15 cellular contexts compared by ENCODE assay signal in genomic region chr5:138760448-138761110, GRCh38. TPM values are rescaled to one million over a fixed set of nuclear protein-coding genes. Genes with fewer than 3 reads are reported as not detected.
DNase-seq lines count a peak whose midpoint lies in the region; ATAC-seq, FAIRE-seq and TF ChIP-seq lines count a peak whose summit lies in the region.
"Had no signal": no experiment of that assay in that cellular context is flagged by ENCODE, and none has a peak within 500 bp of the region (broad histone marks: within the 10 kb centered on the region; RNA-seq: fewer than 3 reads in every experiment).

No MANE protein-coding gene starts in this region.

- H3K9me3 ChIP-seq in GM23248 (ENCODE audit: low read depth) = no peaks in the 10 kb centered on the region
- no peaks in the 10 kb centered on the region for H3K9me3 ChIP-seq in astrocyte (ENCODE audit: insufficient read depth, low read depth, low read length)
- H3K9me3 ChIP-seq: tibial artery had no signal

- H3K9me2 ChIP-seq in GM23248 (ENCODE audit: insufficient read depth) = no peaks in the 10 kb centered on the region

- H3F3A ChIP-seq in GM23248 (ENCODE audit: insufficient read depth) = peaks cover 22% of the 10 kb centered on the region; the same call in 1 of the 2 replicates

- H4K20me1 ChIP-seq in GM23248 (ENCODE audit: insufficient read depth) (peaks cover 18% of the 10 kb centered on the region; the same call in 1 of the 2 replicates), astrocyte (ENCODE audit: insufficient read depth, low read length) (peaks cover 90% of the 10 kb centered on the region)

- FAIRE-seq in astrocyte (lab: Jason Lieb, UNC) = no peak

- 62 to 64% methylated on average over 11 of the region's 11 CpGs for WGBS in GM23248 (ENCODE audit: low coverage in 1 of 2, low lambda C conversion rate in 2 of 2, missing lambda C conversion rate in 2 of 2), 2 experiments

- H3K27ac Mint-ChIP-seq in T-helper 2 cell treated with Interferon-gamma antibody and Interleukin-4, amounts not matched to agents 5 μg/mL and 100 μg/mL, for 36 hours = no peak overlapping the region
- H3K27ac Mint-ChIP-seq in astrocyte (ENCODE audit: unreplicated experiment) (no peak overlapping the region), nephron progenitor cell (peak overlapping the region; percentile 42)

- no peak for DNase-seq in T-helper 2 cell treated with Interferon-gamma antibody and Interleukin-4, amounts not matched to agents 5 μg/mL and 100 μg/mL, for 36 hours (ENCODE audit: low spot score)
- DNase-seq in T-helper 2 cell = no peak
- peak; percentile 47 for DNase-seq in GM23248
- peak; percentile 31 for DNase-seq in astrocyte (ENCODE audit: low read depth)
- no peak for DNase-seq in nephron progenitor cell
- no peak for DNase-seq in stimulated activated CD4-positive, alpha-beta T cell treated with anti-CD3 and anti-CD28 coated beads, Interleukin-4, amount 100 ng/mL, for 1 hour
- DNase-seq in NCI-H526 treated with DMSO at 0.1 percent for 48 hours (lab: John Stamatoyannopoulos, UW) = no peak
- DNase-seq: activated CD4-positive, alpha-beta T cell treated with anti-CD3 and anti-CD28 coated beads for 4 hours; dorsolateral prefrontal cortex; NCI-H187 treated with DMSO at 0.1 percent for 48 hours; SHP77; stimulated activated CD8-positive, alpha-beta memory T cell treated with anti-CD3 and anti-CD28 coated beads, Interleukin-4, amount 100 ng/mL, for 48 hours; T1000; tibial artery had no signal

- H2AFZ ChIP-seq in GM23248 (no peak overlapping the region), astrocyte (ENCODE audit: low read depth, low read length) (no peak overlapping the region)

- H3K27me3 ChIP-seq in GM23248 (replicated peaks; ENCODE audit: insufficient read depth) (no peaks in the 10 kb centered on the region), astrocyte (ENCODE audit: insufficient read depth, low read length) (no peaks in the 10 kb centered on the region)
- H3K27me3 ChIP-seq: tibial artery had no signal

- H3K4me3 ChIP-seq in GM23248 (no peak overlapping the region), astrocyte (ENCODE audit: insufficient read depth, low read depth, low read length) (no peak overlapping the region)
- H3K4me3 ChIP-seq: dorsolateral prefrontal cortex, tibial artery had no signal

- no peaks in the 10 kb centered on the region for H3K27me3 Mint-ChIP-seq in T-helper 2 cell treated with Interferon-gamma antibody and Interleukin-4, amounts not matched to agents 5 μg/mL and 100 μg/mL, for 36 hours (ENCODE audit: low read depth)
- H3K27me3 Mint-ChIP-seq in astrocyte (ENCODE audit: low read depth, unreplicated experiment) (no peaks in the 10 kb centered on the region), nephron progenitor cell (ENCODE audit: low read depth, poor library complexity) (peaks cover 2% of the 10 kb centered on the region)

- peaks cover 39% of the 10 kb centered on the region for H3K4me1 ChIP-seq in GM23248 (ENCODE audit: insufficient read depth)
- peaks cover 10% of the 10 kb centered on the region for H3K4me1 ChIP-seq in astrocyte (ENCODE audit: insufficient read depth, low read length)

- peaks cover 100% of the 10 kb centered on the region for H3K79me2 ChIP-seq in GM23248 (ENCODE audit: insufficient read depth)
- H3K79me2 ChIP-seq in astrocyte (ENCODE audit: insufficient read depth, low read length) = peaks cover 97% of the 10 kb centered on the region

- H3K4me2 ChIP-seq in GM23248 (ENCODE audit: unreplicated experiment) (no peak overlapping the region), astrocyte (ENCODE audit: low read length) (peak overlapping the region; percentile 44)

- in situ Hi-C loops in GM23248 (cut with MboI) = no loop called here

- H3K9ac ChIP-seq in GM23248 (no peak overlapping the region), astrocyte (ENCODE audit: low read length) (no peak overlapping the region)

- H3K4me1 Mint-ChIP-seq in T-helper 2 cell treated with Interferon-gamma antibody and Interleukin-4, amounts not matched to agents 5 μg/mL and 100 μg/mL, for 36 hours (ENCODE audit: low read depth) = peaks cover 24% of the 10 kb centered on the region
- H3K4me1 Mint-ChIP-seq in astrocyte (ENCODE audit: low read depth, unreplicated experiment) (peaks cover 27% of the 10 kb centered on the region), nephron progenitor cell (peaks cover 29% of the 10 kb centered on the region)

- H3K36me3 ChIP-seq in GM23248 (ENCODE audit: low read depth) (peaks cover 15% of the 10 kb centered on the region; the same call in 1 of the 2 replicates), astrocyte (ENCODE audit: insufficient read depth, low read length) (peaks cover 8% of the 10 kb centered on the region)

- ATAC-seq in HG03139 (IDR thresholded peaks at IDR 0.05; ENCODE audit: unreplicated experiment) = no peak

- TF ChIP-seq CTCF in astrocyte (IDR thresholded peaks at IDR 0.05; ENCODE audit: insufficient read depth, low read depth, low read length) (no peak), nephron progenitor cell (IDR thresholded peaks at IDR 0.05) (no peak)

- H3K36me3 Mint-ChIP-seq in T-helper 2 cell treated with Interferon-gamma antibody and Interleukin-4, amounts not matched to agents 5 μg/mL and 100 μg/mL, for 36 hours (ENCODE audit: low read depth) = peaks cover 23% of the 10 kb centered on the region
- H3K36me3 Mint-ChIP-seq in astrocyte (ENCODE audit: low read depth, unreplicated experiment) = peaks cover 32% of the 10 kb centered on the region
- peaks cover 70% of the 10 kb centered on the region for H3K36me3 Mint-ChIP-seq in nephron progenitor cell (ENCODE audit: low read depth)

- H3K27ac ChIP-seq in GM23248 (peak overlapping the region; percentile 38), astrocyte (ENCODE audit: low read depth, low read length) (no peak overlapping the region)
- H3K27ac ChIP-seq: dorsolateral prefrontal cortex had no signal

- no peaks in the 10 kb centered on the region for H3K9me3 Mint-ChIP-seq in T-helper 2 cell treated with Interferon-gamma antibody and Interleukin-4, amounts not matched to agents 5 μg/mL and 100 μg/mL, for 36 hours
- H3K9me3 Mint-ChIP-seq in astrocyte (ENCODE audit: unreplicated experiment) (peaks cover 12% of the 10 kb centered on the region), nephron progenitor cell (peaks cover 38% of the 10 kb centered on the region)

- H3K4me3 Mint-ChIP-seq in T-helper 2 cell treated with Interferon-gamma antibody and Interleukin-4, amounts not matched to agents 5 μg/mL and 100 μg/mL, for 36 hours = peak overlapping the region; percentile 25
- no peak overlapping the region for H3K4me3 Mint-ChIP-seq in astrocyte (ENCODE audit: unreplicated experiment)
- no peak overlapping the region for H3K4me3 Mint-ChIP-seq in nephron progenitor cell

RNA-seq across cellular contexts. Expression of gene CTNNA1, which starts 7.4 kb away (rescaled TPM):
- 393 TPM in 2 replicates for total RNA-seq in GM23248 (2014; rRNA removed; shearing (Covaris generic))
- polyA plus RNA-seq in GM23248 (2016; fragmentation: Nextera tagmentation; extraction: Ambion mirVana) = 194 and 195 TPM in 2 replicates
- 312 and 359 TPM in 2 replicates for total RNA-seq in astrocyte

Comparison
In these comparisons a context has a peak if more than half of its experiments do, and no peak if none do; other contexts are left out.
1. DNase-seq: peak in GM23248 (single experiment) and astrocyte (single experiment); none in T-helper 2 cell treated with Interferon-gamma antibody and Interleukin-4, amounts not matched to agents 5 μg/mL and 100 μg/mL, for 36 hours (single experiment), T-helper 2 cell (0 of 5), nephron progenitor cell (single experiment), stimulated activated CD4-positive, alpha-beta T cell treated with anti-CD3 and anti-CD28 coated beads, Interleukin-4, amount 100 ng/mL, for 1 hour (single experiment) and NCI-H526 treated with DMSO at 0.1 percent for 48 hours (single experiment).